Comparison of ENCODE assay signal across 5 cellular contexts in genomic region chr10:106251573-106251972, GRCh38.
"Had no signal": no experiment of that assay in that cellular context is flagged by ENCODE, and none has a peak within 500 bp of the region (broad histone marks: within the 10 kb centered on the region; RNA-seq: fewer than 3 reads in every experiment).

No MANE protein-coding gene starts in this region.

- ATAC-seq: HepG2, K562 had no signal

- DNase-seq: IMR-90, KBM-7 had no signal

- H3K27ac ChIP-seq: HL-60 had no signal

- H3K4me3 ChIP-seq: K562 had no signal
